ENCODE assay signal across 9 cellular contexts in the genomic region with DNA sequence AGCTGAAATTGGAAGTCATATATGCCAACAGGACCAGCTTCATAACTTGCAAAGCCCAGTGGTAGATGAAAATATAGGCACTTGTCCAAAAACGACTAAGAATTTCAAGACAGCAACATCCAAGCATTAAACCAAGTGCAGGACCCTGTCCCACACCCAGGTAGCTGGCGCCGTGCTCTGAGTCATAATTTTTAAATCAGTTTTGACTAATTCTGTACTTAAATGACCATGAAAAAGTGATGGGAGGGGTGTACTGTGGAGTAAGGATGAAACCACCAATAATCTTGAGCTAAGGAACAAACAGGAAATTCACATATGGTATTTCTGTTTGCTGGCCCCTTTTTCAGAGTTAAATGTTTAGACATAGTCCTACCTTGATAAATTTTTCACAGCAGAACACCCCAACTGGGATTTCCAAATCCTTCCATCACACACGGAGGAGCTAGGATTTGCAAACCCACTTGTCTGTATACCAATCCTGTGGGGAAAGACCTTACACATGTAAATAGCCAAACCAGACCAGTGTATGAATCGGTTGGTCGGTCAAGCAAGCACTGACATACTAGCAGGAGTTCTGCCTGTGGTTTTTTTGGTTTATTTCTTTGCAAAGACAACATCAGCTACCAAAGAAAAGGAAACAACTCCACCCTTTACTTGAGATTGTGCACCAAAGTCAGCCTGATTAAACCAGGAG.
A peak's percentile ranks its signal among the peaks of the same experiment; 100 is the strongest.
DNase-seq lines count a peak whose midpoint lies in the region; ATAC-seq and TF ChIP-seq lines count a peak whose summit lies in the region.
"Had no signal": no experiment of that assay in that cellular context is flagged by ENCODE, and none has a peak within 500 bp of the region (broad histone marks: within the 10 kb centered on the region; RNA-seq: fewer than 3 reads in every experiment).

No MANE protein-coding gene starts in this region.

- ATAC-seq in GM18498 (IDR thresholded peaks at IDR 0.05; ENCODE audit: unreplicated experiment) (peak; percentile 96), GM21360 (IDR thresholded peaks at IDR 0.05; ENCODE audit: unreplicated experiment) (peak; percentile 86), HG03108 (IDR thresholded peaks at IDR 0.05; ENCODE audit: unreplicated experiment) (peak; percentile 94)
- ATAC-seq in central memory CD8-positive, alpha-beta T cell (replicated peaks; ENCODE audit: extremely low read depth, poor library complexity, severe bottlenecking) = no peak

- no peaks in the 10 kb centered on the region for H3K9me3 Mint-ChIP-seq in central memory CD8-positive, alpha-beta T cell
- peaks cover under 1% of the 10 kb centered on the region for H3K9me3 Mint-ChIP-seq in progenitor cell of endocrine pancreas (ENCODE audit: low read depth)

- no peaks in the 10 kb centered on the region for H3K36me3 Mint-ChIP-seq in central memory CD8-positive, alpha-beta T cell (ENCODE audit: insufficient read depth)
- H3K36me3 Mint-ChIP-seq in progenitor cell of endocrine pancreas (ENCODE audit: insufficient read depth) = no peaks in the 10 kb centered on the region

- DNase-seq in central memory CD8-positive, alpha-beta T cell (ENCODE audit: low spot score in 2 of 2) = no peak
- DNase-seq in hypothalamus (lab: John Stamatoyannopoulos, UW) (no peak), progenitor cell of endocrine pancreas (ENCODE audit: low spot score, unreplicated experiment) (no peak), middle frontal gyrus (ENCODE audit: extremely low spot score, low spot score) (no peak), hepatic stellate cell (ENCODE audit: low spot score) (no peak)
- DNase-seq: activated naive CD8-positive, alpha-beta T cell treated with anti-CD3 and anti-CD28 coated beads, Interleukin-2, amount 10 ng/mL, durations not matched to agents 7 days and 5 days had no signal

- peak overlapping the region; percentile 38 for H3K27ac Mint-ChIP-seq in central memory CD8-positive, alpha-beta T cell (ENCODE audit: low read depth)
- H3K27ac Mint-ChIP-seq in progenitor cell of endocrine pancreas = no peak overlapping the region
- H3K27ac Mint-ChIP-seq: activated naive CD8-positive, alpha-beta T cell treated with anti-CD3 and anti-CD28 coated beads, Interleukin-2, amount 10 ng/mL, durations not matched to agents 7 days and 5 days had no signal

- peaks cover 21% of the 10 kb centered on the region for H3K27me3 Mint-ChIP-seq in central memory CD8-positive, alpha-beta T cell
- peaks cover 11% of the 10 kb centered on the region for H3K27me3 Mint-ChIP-seq in progenitor cell of endocrine pancreas

- no peak for TF ChIP-seq CTCF in progenitor cell of endocrine pancreas (IDR thresholded peaks at IDR 0.05; ENCODE audit: unreplicated experiment)

- peak overlapping the region; percentile 52 for H3K4me3 Mint-ChIP-seq in central memory CD8-positive, alpha-beta T cell
- H3K4me3 Mint-ChIP-seq in progenitor cell of endocrine pancreas (ENCODE audit: low read depth) = no peak overlapping the region
- H3K4me3 Mint-ChIP-seq: activated naive CD8-positive, alpha-beta T cell treated with anti-CD3 and anti-CD28 coated beads, Interleukin-2, amount 10 ng/mL, durations not matched to agents 7 days and 5 days had no signal

- peaks cover 65% of the 10 kb centered on the region for H3K4me1 Mint-ChIP-seq in central memory CD8-positive, alpha-beta T cell
- peaks cover 11% of the 10 kb centered on the region for H3K4me1 Mint-ChIP-seq in progenitor cell of endocrine pancreas (ENCODE audit: low read depth)
